21 cellular contexts compared by ENCODE assay signal in the genomic region with DNA sequence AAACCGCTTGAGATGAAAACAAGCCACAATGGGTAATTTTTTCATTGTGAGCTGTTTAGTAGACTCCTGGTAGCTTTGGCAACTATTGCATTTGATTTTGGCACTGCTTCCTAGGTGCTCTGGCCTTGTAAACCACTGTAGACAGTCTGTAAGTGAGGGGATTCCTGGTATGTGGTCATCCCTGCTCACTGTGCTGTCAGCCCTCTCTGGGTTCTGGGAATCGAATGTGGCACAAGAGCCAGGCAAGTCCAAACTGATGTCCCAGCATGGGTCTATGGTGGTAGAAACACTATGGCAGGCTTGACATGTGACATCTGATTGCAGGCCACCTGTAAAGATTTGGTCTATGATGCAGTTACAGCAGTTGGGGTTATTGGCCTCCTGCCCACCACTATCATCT. TPM values are rescaled to one million over a fixed set of nuclear protein-coding genes. Genes with fewer than 3 reads are reported as not detected.
DNase-seq lines count a peak whose midpoint lies in the region; ATAC-seq and TF ChIP-seq lines count a peak whose summit lies in the region.
"Had no signal": no experiment of that assay in that cellular context is flagged by ENCODE, and none has a peak within 500 bp of the region (broad histone marks: within the 10 kb centered on the region; RNA-seq: fewer than 3 reads in every experiment).

No MANE protein-coding gene starts in this region.

- POLR2A ChIA-PET in CD4-positive, alpha-beta T cell (lab: Charles Lee), result no interaction called here

- no peaks in the 10 kb centered on the region for H3K4me1 ChIP-seq in BE2C
- H3K4me1 ChIP-seq: ascending aorta, thyroid gland had no signal

- no peaks in the 10 kb centered on the region for H3K27me3 ChIP-seq in CD4-positive, alpha-beta T cell (ENCODE audit: control insufficient read depth, insufficient read depth, low read length)
- no peaks in the 10 kb centered on the region for H3K27me3 ChIP-seq in BE2C
- H3K27me3 ChIP-seq: ascending aorta, thyroid gland had no signal

- CTCF ChIA-PET in CD4-positive, alpha-beta T cell (lab: Charles Lee), result interaction anchor here (1.1 kb wide), 1 partner anchor 761 kb away, joined by 3 read pairs; no protein-coding TSS in a partner anchor

- no peak overlapping the region for H3K4me3 ChIP-seq in BE2C (ENCODE audit: low read depth, low read length)
- H3K4me3 ChIP-seq: thyroid gland had no signal

- no peaks in the 10 kb centered on the region for H3K9me3 ChIP-seq in CD4-positive, alpha-beta T cell (ENCODE audit: control insufficient read depth, low read length)
- H3K9me3 ChIP-seq in BE2C, result no peaks in the 10 kb centered on the region
- H3K9me3 ChIP-seq: ascending aorta, thyroid gland had no signal

- no peaks in the 10 kb centered on the region for H3K27me3 Mint-ChIP-seq in CD4-positive, alpha-beta T cell
- H3K27me3 Mint-ChIP-seq in brain, result peaks cover 6% of the 10 kb centered on the region
- no peaks in the 10 kb centered on the region for H3K27me3 Mint-ChIP-seq in neural crest cell (ENCODE audit: low read depth)
- H3K27me3 Mint-ChIP-seq: activated naive CD8-positive, alpha-beta T cell; CD4-positive, alpha-beta memory T cell; central memory CD8-positive, alpha-beta T cell had no signal

- no peaks in the 10 kb centered on the region for H3K36me3 ChIP-seq in BE2C
- H3K36me3 ChIP-seq: ascending aorta, thyroid gland had no signal

- no peak for TF ChIP-seq CTCF in CD4-positive, alpha-beta T cell (IDR thresholded peaks at IDR 0.05)
- TF ChIP-seq CTCF in brain (conservative IDR thresholded peaks at IDR 0.05) (no peak), neural crest cell (conservative IDR thresholded peaks at IDR 0.05) (no peak), BE2C (IDR thresholded peaks at IDR 0.05; ENCODE audit: low read depth, low read length) (no peak)

- DNase-seq in Ammon's horn (ENCODE audit: low spot score), result peak; percentile 5
- no peak for DNase-seq in CD4-positive, alpha-beta T cell
- no peak for DNase-seq in neural crest cell (ENCODE audit: low read depth, low spot score)
- DNase-seq in BE2C, result no peak
- DNase-seq in HPDE6-E6E7 (ENCODE audit: extremely low spot score), result no peak
- DNase-seq in stimulated activated naive CD4-positive, alpha-beta T cell treated with Interleukin-2 at 50 U/mL for 16 hours (lab: John Stamatoyannopoulos, UW), result no peak
- DNase-seq: activated T-cell treated with anti-CD3 and anti-CD28 coated beads, Interleukin-2, amount 50 U/mL, for 72 hours; CD4-positive, alpha-beta memory T cell; DMS 273 treated with DMSO at 0.1 percent for 48 hours; MM.1S; NCI-H1436; OCI-M1; SHP77; stimulated activated CD4-positive, alpha-beta T cell treated with anti-CD3 and anti-CD28 coated beads, Interleukin-2, amount 100 ng/mL, for 48 hours; thyroid gland had no signal

- H3K27ac Mint-ChIP-seq in CD4-positive, alpha-beta T cell, result peak overlapping the region; percentile 96
- H3K27ac Mint-ChIP-seq in brain, result peak overlapping the region; percentile 92 to 99 (median 93)
- H3K27ac Mint-ChIP-seq in neural crest cell (ENCODE audit: unreplicated experiment), result no peak overlapping the region
- H3K27ac Mint-ChIP-seq: activated T-cell treated with anti-CD3 and anti-CD28 coated beads, Interleukin-2, amount 50 U/mL, for 72 hours; stimulated activated effector memory CD8-positive, alpha-beta T cell treated with anti-CD3 and anti-CD28 coated beads, Interleukin-12 subunit alpha, Interleukin-12 subunit beta, amount 100 ng/mL, for 72 hours had no signal

- H3K4me3 Mint-ChIP-seq in CD4-positive, alpha-beta T cell, result peak overlapping the region; percentile 93
- H3K4me3 Mint-ChIP-seq in brain (peak overlapping the region; percentile 81 to 88 (median 83)), neural crest cell (peak overlapping the region; percentile 88)

- no peak for ATAC-seq in CD4-positive, alpha-beta T cell (ENCODE audit: poor library complexity)
- no peak for ATAC-seq in GM19455 (IDR thresholded peaks at IDR 0.05; ENCODE audit: unreplicated experiment)
- ATAC-seq: activated T-cell treated with anti-CD3 and anti-CD28 coated beads, Interleukin-2, amount 50 U/mL, for 72 hours; stimulated activated effector memory CD8-positive, alpha-beta T cell treated with anti-CD3 and anti-CD28 coated beads, Interleukin-12 subunit alpha, Interleukin-12 subunit beta, amount 100 ng/mL, for 72 hours had no signal

- H3K9me3 Mint-ChIP-seq in CD4-positive, alpha-beta T cell, result no peaks in the 10 kb centered on the region
- H3K9me3 Mint-ChIP-seq in brain (peaks cover 0 to 7% (median 0%) of the 10 kb centered on the region in 5 experiments), neural crest cell (peaks cover 6% of the 10 kb centered on the region)
- H3K9me3 Mint-ChIP-seq: activated T-cell treated with anti-CD3 and anti-CD28 coated beads, Interleukin-2, amount 50 U/mL, for 72 hours; central memory CD8-positive, alpha-beta T cell; stimulated activated effector memory CD8-positive, alpha-beta T cell treated with anti-CD3 and anti-CD28 coated beads, Interleukin-12 subunit alpha, Interleukin-12 subunit beta, amount 100 ng/mL, for 72 hours had no signal

- no peak overlapping the region for H3K27ac ChIP-seq in CD4-positive, alpha-beta T cell (ENCODE audit: low read depth, low read length)
- H3K27ac ChIP-seq: thyroid gland had no signal

- intact Hi-C loops in CD4-positive, alpha-beta T cell (cut with DNase I, micrococcal nuclease), result no loop called here

- H3K4me1 Mint-ChIP-seq in CD4-positive, alpha-beta T cell (ENCODE audit: low read depth), result peaks cover 17% of the 10 kb centered on the region
- H3K4me1 Mint-ChIP-seq in brain (peaks cover 35% of the 10 kb centered on the region), neural crest cell (peaks cover 20% of the 10 kb centered on the region)

- H3K36me3 Mint-ChIP-seq in CD4-positive, alpha-beta T cell (ENCODE audit: low read depth), result peaks cover 7% of the 10 kb centered on the region
- H3K36me3 Mint-ChIP-seq in brain, result no peaks in the 10 kb centered on the region
- H3K36me3 Mint-ChIP-seq in neural crest cell (ENCODE audit: low read depth), result peaks cover 18% of the 10 kb centered on the region
- H3K36me3 Mint-ChIP-seq: activated naive CD8-positive, alpha-beta T cell had no signal

RNA-seq across cellular contexts. Expression of a gene that starts 2.5 kb away (rescaled TPM):
- 1 to 10 TPM; 2.3 TPM for total RNA-seq in CD4-positive, alpha-beta T cell
- polyA plus RNA-seq in brain (ENCODE audit: insufficient read depth, low read depth, low replicate concordance), result 1.1 TPM
- 9.4 and 9.9 TPM in 2 replicates for total RNA-seq in neural crest cell
- polyA plus RNA-seq in BE2C (2012; ENCODE audit: insufficient read depth, insufficient read length, low read depth), result 0.79 TPM

RNA-seq across cellular contexts. Expression of a gene that starts 35.2 kb away (rescaled TPM):
- total RNA-seq in CD4-positive, alpha-beta T cell, result 10 to 100 TPM; 17.7 to 18.7 TPM
- 32.9 TPM for polyA plus RNA-seq in brain (ENCODE audit: insufficient read depth, low read depth, low replicate concordance)
- 24.8 and 27.5 TPM in 2 replicates for total RNA-seq in neural crest cell
- 25.3 TPM for polyA plus RNA-seq in BE2C (2012; ENCODE audit: insufficient read depth, insufficient read length, low read depth)
